ENCODE assay signal across 8 cellular contexts in the genomic region with DNA sequence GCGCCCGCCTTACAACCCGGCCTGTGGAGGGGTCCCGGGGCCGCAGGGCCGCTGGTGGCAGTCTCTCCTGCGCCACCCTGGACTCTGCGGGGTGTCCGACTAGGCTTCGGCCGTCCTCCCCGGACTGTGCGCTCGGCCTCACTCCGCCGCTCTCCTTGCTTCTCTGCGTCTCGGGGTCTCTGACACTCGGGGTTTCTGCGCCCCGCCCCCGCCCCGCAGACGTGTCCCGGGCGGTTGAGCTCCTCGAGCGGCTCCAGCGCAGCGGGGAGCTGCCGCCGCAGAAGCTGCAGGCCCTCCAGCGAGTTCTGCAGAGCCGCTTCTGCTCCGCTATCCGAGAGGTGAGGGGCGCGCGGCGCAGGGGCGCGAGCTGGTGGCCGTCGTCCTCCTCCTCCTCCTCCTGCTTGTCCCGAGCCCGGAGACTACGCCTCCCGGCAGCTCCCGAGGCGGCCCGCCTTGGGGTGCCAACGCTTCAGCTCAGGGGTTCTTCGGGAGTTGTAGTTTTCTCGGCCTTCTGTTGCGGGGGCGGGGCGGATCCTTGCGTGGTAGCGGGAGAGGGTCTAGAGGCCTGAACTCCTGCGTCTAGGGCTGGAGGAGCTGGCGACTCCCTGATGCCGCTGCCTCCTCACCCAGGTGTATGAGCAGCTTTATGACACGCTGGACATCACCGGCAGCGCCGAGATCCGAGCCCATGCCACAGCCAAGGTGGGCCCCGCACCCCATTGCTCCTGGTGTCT. TPM values are rescaled to one million over a fixed set of nuclear protein-coding genes. Genes with fewer than 3 reads are reported as not detected.
DNase-seq lines count a peak whose midpoint lies in the region; ATAC-seq and TF ChIP-seq lines count a peak whose summit lies in the region.

No MANE protein-coding gene starts in this region.

- peak overlapping the region; percentile 78 for H3K4me3 ChIP-seq in A673 (ENCODE audit: low read depth, low read length, poor library complexity, severe bottlenecking)
- H3K4me3 ChIP-seq in HEK293 (ENCODE audit: low read depth, low read length): peak overlapping the region; percentile 69
- peak overlapping the region; percentile 94 for H3K4me3 ChIP-seq in skeletal muscle satellite cell (ENCODE audit: low read length)

- H3K4me3 Mint-ChIP-seq in MCF 10A (ENCODE audit: unreplicated experiment): peak overlapping the region; percentile 73

- peaks cover 13% of the 10 kb centered on the region for H3K4me1 ChIP-seq in A673 (ENCODE audit: insufficient read depth, low read length, poor library complexity, severe bottlenecking)
- peaks cover 15% of the 10 kb centered on the region for H3K4me1 ChIP-seq in HEK293 (ENCODE audit: control insufficient read depth, insufficient read depth, low read length)
- H3K4me1 ChIP-seq in skeletal muscle satellite cell (ENCODE audit: control insufficient read depth, insufficient read depth, low read length): peaks cover 33% of the 10 kb centered on the region

- BruUV-seq in A673 (replicated peaks; lab: Mats Ljungman, UMichigan) (no TSS peak), MCF 10A (replicated peaks; lab: Mats Ljungman, UMichigan) (no TSS peak)

- no peaks in the 10 kb centered on the region for H3K9me3 Mint-ChIP-seq in MCF 10A (ENCODE audit: unreplicated experiment)

- no peaks in the 10 kb centered on the region for H3K9me3 ChIP-seq in A673 (ENCODE audit: low read depth, low read length, poor library complexity, severe bottlenecking)
- H3K9me3 ChIP-seq in HEK293 (ENCODE audit: control insufficient read depth, insufficient read depth, low read depth, low read length): no peaks in the 10 kb centered on the region
- H3K9me3 ChIP-seq in skeletal muscle satellite cell (replicated peaks; ENCODE audit: low read length): no peaks in the 10 kb centered on the region

- H3K27ac ChIP-seq in A673 (ENCODE audit: low read depth, low read length, poor library complexity, severe bottlenecking) (peak overlapping the region; percentile 85), HEK293 (ENCODE audit: extremely low read depth, low read depth, low read length) (peak overlapping the region; percentile 84; the same call in 1 of the 2 replicates)

- peaks cover 28% of the 10 kb centered on the region for H3K36me3 Mint-ChIP-seq in MCF 10A (ENCODE audit: insufficient read depth, unreplicated experiment)

- peak overlapping the region; percentile 85 for H3K9ac ChIP-seq in skeletal muscle satellite cell (ENCODE audit: low read depth, low read length)

- intact Hi-C loops in A673 (cut with micrococcal nuclease; ENCODE audit: unreplicated experiment) (loop anchor here (5.0 kb wide), 1 partner anchor 98 kb away; no protein-coding TSS in a partner anchor), MCF 10A (cut with micrococcal nuclease) (loop anchor here (5.0 kb wide), 1 partner anchor 33 kb away; no protein-coding TSS in a partner anchor)

- H3K36me3 ChIP-seq in A673 (ENCODE audit: insufficient read depth, low read length, poor library complexity, severe bottlenecking) (peaks cover 2% of the 10 kb centered on the region), HEK293 (ENCODE audit: control insufficient read depth in 2 of 2, insufficient read depth in 1 of 2, low read length in 2 of 2) (peaks cover 0 to 10% of the 10 kb centered on the region in 2 experiments; a peak in 2 of 3 replicates), skeletal muscle satellite cell (ENCODE audit: insufficient read depth, low read length) (peaks cover 7% of the 10 kb centered on the region)

- CTCF ChIA-PET in A673 (lab: Charles Lee) (interaction anchor here (0.5 to 2.7 kb wide), 7 partner anchors 8 to 325 kb away, joined by 3 to 16 read pairs (median 3); no protein-coding TSS in a partner anchor), HEK293 (lab: Yijun Ruan, JAX) (interaction anchor here (0.6 to 3.0 kb wide), 11 partner anchors 9 to 462 kb away, joined by 3 to 33 read pairs (median 7); a partner anchor contains a TSS), MCF 10A (lab: Yijun Ruan, JAX) (interaction anchor here (0.5 to 3.8 kb wide), 15 partner anchors 9 to 122 kb away, joined by 3 to 22 read pairs (median 5); a partner anchor contains a TSS)

- DNase-seq in A673 (ENCODE audit: low spot score) (peak; percentile 94), MCF 10A (ENCODE audit: unreplicated experiment) (no peak), iPS-NIHi11 (ENCODE audit: low spot score) (peak; percentile 60), amniotic stem cell (lab: John Stamatoyannopoulos, UW) (no peak)
- no peak for DNase-seq in NK-92 treated with Interleukin-12 subunit alpha and Interleukin-12 subunit beta, amount 100 ng/mL, for 24 hours (lab: John Stamatoyannopoulos, UW)

- TF ChIP-seq CTCF in A673 (conservative IDR thresholded peaks at IDR 0.05; ENCODE audit: low read depth, low read length): no peak
- no peak; the same call in none of the 2 replicates for TF ChIP-seq CTCF in HEK293 (tag by site-specific recombination; IDR thresholded peaks at IDR 0.05)
- no peak for TF ChIP-seq CTCF in MCF 10A (IDR thresholded peaks at IDR 0.05; ENCODE audit: unreplicated experiment)

- H3K4me1 Mint-ChIP-seq in MCF 10A (ENCODE audit: insufficient read depth, unreplicated experiment): peaks cover 34% of the 10 kb centered on the region

- peak; percentile 39 for ATAC-seq in SK-N-SH treated with all-trans-retinoic acid at 6 μM for 48 hours

- H3K27ac Mint-ChIP-seq in MCF 10A (ENCODE audit: low read depth, unreplicated experiment): no peak overlapping the region

- no peaks in the 10 kb centered on the region for H3K27me3 Mint-ChIP-seq in MCF 10A (ENCODE audit: insufficient read depth, unreplicated experiment)

- POLR2A ChIA-PET in A673 (lab: Charles Lee; ENCODE audit: low non-redundant PET) (no interaction called here), HEK293 (lab: Yijun Ruan, JAX) (interaction anchor here (0.6 to 2.3 kb wide), 10 partner anchors 11 to 337 kb away, joined by 4 to 22 read pairs (median 6); a partner anchor contains a TSS), MCF 10A (lab: Yijun Ruan, JAX) (interaction anchor here (0.6 to 2.2 kb wide), 17 partner anchors 9 to 755 kb away, joined by 3 to 8 read pairs (median 4); a partner anchor contains a TSS)

- peak overlapping the region; percentile 87 for H3K4me2 ChIP-seq in skeletal muscle satellite cell (ENCODE audit: low read length)

- H3K27me3 ChIP-seq in A673 (replicated peaks; ENCODE audit: insufficient read depth, low read depth, low read length, poor library complexity) (no peaks in the 10 kb centered on the region), skeletal muscle satellite cell (ENCODE audit: control insufficient read depth, insufficient read depth, low read length) (no peaks in the 10 kb centered on the region)

TF ChIP-seq in HEK293, 187 proteins besides CTCF, POLR2A, EP300 and RAD21 (continues in another document):
- no peak for TF ChIP-seq ZNF623 (tag by site-specific recombination; IDR thresholded peaks at IDR 0.05)
- no peak for TF ChIP-seq ZNF670 (tag by site-specific recombination; IDR thresholded peaks at IDR 0.05; ENCODE audit: low read depth)
- TF ChIP-seq ZNF549 (tag by site-specific recombination; IDR thresholded peaks at IDR 0.05): no peak
- TF ChIP-seq ZBTB8A (tag by site-specific recombination; IDR thresholded peaks at IDR 0.05): peak; percentile 58
- peak; percentile 71 for TF ChIP-seq GLIS1 (tag by site-specific recombination; IDR thresholded peaks at IDR 0.05)
- 0 out of 2 replicates have a peak, but pooled peaks have one; percentile 44 for TF ChIP-seq ZNF561 (tag by site-specific recombination; IDR thresholded peaks at IDR 0.05; ENCODE audit: borderline replicate concordance)
- TF ChIP-seq ZIC2 (tag by site-specific recombination; IDR thresholded peaks at IDR 0.05): peak; percentile 65
- peak; percentile 98 for TF ChIP-seq ZFP69B (tag by site-specific recombination; IDR thresholded peaks at IDR 0.05)

TF ChIP-seq in SK-N-SH treated with all-trans-retinoic acid at 6 μM for 48 hours, 23 proteins besides CTCF, POLR2A, EP300 and RAD21 (continues in another document):
- TF ChIP-seq, protein P1, sequence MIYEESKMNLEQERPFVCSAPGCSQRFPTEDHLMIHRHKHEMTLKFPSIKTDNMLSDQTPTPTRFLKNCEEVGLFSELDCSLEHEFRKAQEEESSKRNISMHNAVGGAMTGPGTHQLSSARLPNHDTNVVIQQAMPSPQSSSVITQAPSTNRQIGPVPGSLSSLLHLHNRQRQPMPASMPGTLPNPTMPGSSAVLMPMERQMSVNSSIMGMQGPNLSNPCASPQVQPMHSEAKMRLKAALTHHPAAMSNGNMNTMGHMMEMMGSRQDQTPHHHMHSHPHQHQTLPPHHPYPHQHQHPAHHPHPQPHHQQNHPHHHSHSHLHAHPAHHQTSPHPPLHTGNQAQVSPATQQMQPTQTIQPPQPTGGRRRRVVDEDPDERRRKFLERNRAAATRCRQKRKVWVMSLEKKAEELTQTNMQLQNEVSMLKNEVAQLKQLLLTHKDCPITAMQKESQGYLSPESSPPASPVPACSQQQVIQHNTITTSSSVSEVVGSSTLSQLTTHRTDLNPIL (CRISPR knock-in tag; IDR thresholded peaks at IDR 0.05; ENCODE audit: low read depth): no peak
- TF ChIP-seq ZNF8 (CRISPR knock-in tag; IDR thresholded peaks at IDR 0.05): no peak
- TF ChIP-seq GLIS3 (CRISPR knock-in tag; IDR thresholded peaks at IDR 0.05): no peak
- no peak for TF ChIP-seq SNAI2 (CRISPR knock-in tag; IDR thresholded peaks at IDR 0.05)

RNA-seq across cellular contexts. Expression of a gene that starts 0.6 kb away (rescaled TPM):
- total RNA-seq in A673 (2021) (19.9 and 24.3 TPM in 2 replicates), MCF 10A (2022) (2.6 and 3.2 TPM in 2 replicates)
- total RNA-seq in skeletal muscle satellite cell (2012; rRNA removed): 4.4 and 5.1 TPM in 2 replicates

RNA-seq across cellular contexts. Expression of a gene that starts 4.1 kb away (rescaled TPM):
- total RNA-seq in A673 (2021) (1.7 and 2.6 TPM in 2 replicates), MCF 10A (2022) (2.4 and 3.2 TPM in 2 replicates)
- total RNA-seq in skeletal muscle satellite cell (2012; rRNA removed): 0.25 and 1.3 TPM in 2 replicates

RNA-seq across cellular contexts. Expression of a gene that starts 4.5 kb away (rescaled TPM):
- total RNA-seq in A673 (2021) (33.1 and 33.6 TPM in 2 replicates), MCF 10A (2022) (6.7 and 8.0 TPM in 2 replicates)
- total RNA-seq in skeletal muscle satellite cell (2012; rRNA removed): 2.0 and 2.2 TPM in 2 replicates

RNA-seq across cellular contexts. Expression of a gene that starts 29.5 kb away (rescaled TPM):
- 291 and 295 TPM in 2 replicates for total RNA-seq in A673 (2021)
- total RNA-seq in MCF 10A (2022): 199 and 200 TPM in 2 replicates
- total RNA-seq in skeletal muscle satellite cell (2012; rRNA removed): 112 and 138 TPM in 2 replicates

RNA-seq across cellular contexts. Expression of a gene that starts 40.4 kb away (rescaled TPM):
- not detected in 2 replicates for total RNA-seq in A673 (2021)
- total RNA-seq in MCF 10A (2022): not detected in 2 replicates
- total RNA-seq in skeletal muscle satellite cell (2012; rRNA removed): 2.2 TPM in 1 of 2 replicates, not detected in the other

Comparison
In these comparisons a context has a peak if more than half of its experiments do, and no peak if none do; other contexts are left out.
1. DNase-seq: peak in A673 (single experiment) and iPS-NIHi11 (single experiment); none in MCF 10A (single experiment), NK-92 treated with Interleukin-12 subunit alpha and Interleukin-12 subunit beta, amount 100 ng/mL, for 24 hours (single experiment) and amniotic stem cell (single experiment).
2. Peak in every context shown above with its lines, with median percentiles within 50 percentile points of each other: H3K4me3 ChIP-seq.